In the genomic region with DNA sequence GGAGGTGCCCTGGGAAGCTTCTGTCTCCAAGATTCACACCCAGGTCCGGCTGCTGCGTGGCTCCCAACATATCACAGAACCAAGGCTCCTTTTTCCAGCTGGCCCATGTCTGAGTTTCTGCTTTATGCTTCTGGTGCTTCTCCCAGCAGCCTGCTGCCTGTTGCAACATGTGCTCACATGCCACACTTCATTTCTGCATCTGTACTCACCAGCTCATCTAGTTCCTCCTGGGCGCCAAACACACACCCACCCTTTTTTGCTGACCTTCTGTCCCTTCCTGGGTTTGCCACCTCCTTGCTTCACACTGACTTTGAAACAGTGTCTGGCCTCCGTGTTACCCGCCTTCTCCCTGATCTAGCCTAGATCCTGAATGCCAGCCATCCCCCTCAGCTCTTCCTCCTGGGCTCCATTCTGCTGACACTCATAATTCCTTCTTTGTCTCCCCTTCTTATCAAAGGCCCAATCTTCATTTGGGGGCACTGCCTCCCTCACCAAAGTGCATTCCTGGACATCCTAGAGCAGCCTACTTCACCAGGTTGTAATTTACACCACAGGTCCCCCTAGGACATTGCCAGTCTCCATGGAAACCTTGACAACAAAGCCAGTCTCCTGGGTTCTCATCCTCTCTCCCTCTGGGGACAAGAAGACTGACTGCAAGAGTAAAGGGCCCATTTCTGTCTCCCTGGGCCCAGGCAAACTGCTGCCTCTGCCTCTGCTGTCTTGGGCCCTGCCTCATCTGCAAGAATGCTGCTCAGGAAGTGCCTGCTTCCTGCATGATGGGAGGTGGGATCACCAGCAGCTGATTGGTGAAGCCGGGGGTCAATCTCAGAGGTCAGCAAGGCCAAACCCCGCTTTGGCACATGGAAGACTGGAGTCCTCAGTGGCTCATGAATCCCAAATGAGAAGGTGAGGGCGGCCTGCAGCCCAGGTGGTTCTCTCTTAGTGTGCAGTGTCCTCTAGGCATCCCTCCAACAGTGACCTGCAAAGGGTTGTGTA, we compare ENCODE assay signal across 15 cellular contexts. TPM values are rescaled to one million over a fixed set of nuclear protein-coding genes. Genes with fewer than 3 reads are reported as not detected.
DNase-seq lines count a peak whose midpoint lies in the region; ATAC-seq, FAIRE-seq and TF ChIP-seq lines count a peak whose summit lies in the region.
"Had no signal": no experiment of that assay in that cellular context is flagged by ENCODE, and none has a peak within 500 bp of the region (broad histone marks: within the 10 kb centered on the region; RNA-seq: fewer than 3 reads in every experiment).

No MANE protein-coding gene starts in this region.

- peaks cover 0 to 20% of the 10 kb centered on the region in 2 donors for H3K4me1 ChIP-seq in esophagus (ENCODE audit: control insufficient read depth in 2 of 2, insufficient read depth in 2 of 2, low read length in 1 of 2)
- H3K4me1 ChIP-seq: BE2C had no signal

- H3K27me3 ChIP-seq in esophagus (ENCODE audit: control insufficient read depth in 1 of 2, insufficient read depth in 2 of 2, low read length in 2 of 2) = no peaks in the 10 kb centered on the region
- H3K27me3 ChIP-seq: BE2C had no signal

- no peak for ATAC-seq in HG03571 (IDR thresholded peaks at IDR 0.05; ENCODE audit: unreplicated experiment)
- no peak for ATAC-seq in HG03196 (IDR thresholded peaks at IDR 0.05; ENCODE audit: unreplicated experiment)
- ATAC-seq in GM19351 (IDR thresholded peaks at IDR 0.05; ENCODE audit: unreplicated experiment) = no peak

- H3K27me3 Mint-ChIP-seq in neural crest cell (ENCODE audit: low read depth) = no peaks in the 10 kb centered on the region

- DNase-seq in CD1c-positive myeloid dendritic cell (ENCODE audit: extremely low spot score) (peak; percentile 83), NCI-H2171 treated with DMSO at 0.1 percent for 48 hours (lab: John Stamatoyannopoulos, UW) (peak; percentile 74), neural crest cell (ENCODE audit: low read depth, low spot score) (no peak), H54 (ENCODE audit: insufficient read length, low spot score) (no peak)
- DNase-seq: activated gamma-delta T cell; BE2C; NCI-H1436; stimulated activated CD4-positive, alpha-beta T cell treated with anti-CD3 and anti-CD28 coated beads, Interleukin-12 subunit alpha, Interleukin-12 subunit beta, amount 100 ng/mL, for 4 hours had no signal

- H3K4me1 Mint-ChIP-seq in neural crest cell = peaks cover 5% of the 10 kb centered on the region

- FAIRE-seq in H54 (lab: Jason Lieb, UNC) = no peak
- FAIRE-seq: G401.6 had no signal

- 62% methylated on average over 8 of the region's 8 CpGs for WGBS in esophagus, 2 donors

- TF ChIP-seq CTCF in neural crest cell (conservative IDR thresholded peaks at IDR 0.05) = no peak

- H3K9me3 Mint-ChIP-seq in neural crest cell = peaks cover 3% of the 10 kb centered on the region

- no peaks in the 10 kb centered on the region for H3K36me3 ChIP-seq in esophagus (ENCODE audit: control insufficient read depth in 2 of 2, insufficient read depth in 2 of 2, low read length in 1 of 2)
- H3K36me3 ChIP-seq: BE2C had no signal

- no peak overlapping the region for H3K4me3 ChIP-seq in esophagus (ENCODE audit: low read depth in 1 of 2, low read length in 2 of 2)

- no peak overlapping the region for H3K4me3 Mint-ChIP-seq in neural crest cell
- H3K4me3 Mint-ChIP-seq: nephron had no signal

- H3K27ac Mint-ChIP-seq in neural crest cell (ENCODE audit: unreplicated experiment) = peak overlapping the region; percentile 8
- H3K27ac Mint-ChIP-seq: nephron had no signal

- H3K9me3 ChIP-seq in esophagus (ENCODE audit: control insufficient read depth in 2 of 2, insufficient read depth in 1 of 2, low read depth in 1 of 2, low read length in 1 of 2) = no peaks in the 10 kb centered on the region
- H3K9me3 ChIP-seq: BE2C had no signal

- peaks cover 3% of the 10 kb centered on the region for H3K36me3 Mint-ChIP-seq in neural crest cell (ENCODE audit: low read depth)

- H3K27ac ChIP-seq in esophagus (ENCODE audit: low read depth in 2 of 2, low read length in 1 of 2) = peak overlapping the region; percentile 82 to 96

- TF ChIP-seq POLR2A in H54 (IDR thresholded peaks at IDR 0.05; ENCODE audit: low read depth, low read length) = no peak

RNA-seq across cellular contexts. Expression of a gene that starts 13.9 kb away (rescaled TPM):
- 10 to 100 TPM; 56.0 to 82.4 TPM for polyA plus RNA-seq in esophagus
- 1.8 and 2.7 TPM in 2 replicates for total RNA-seq in neural crest cell

RNA-seq across cellular contexts. Expression of a gene that starts 36.8 kb away (rescaled TPM):
- polyA plus RNA-seq in esophagus = 1 to 10 TPM; 2.0 to 2.2 TPM
- total RNA-seq in neural crest cell = 2.9 and 4.1 TPM in 2 replicates
- total RNA-seq: T-helper 1 cell treated with Interleukin-12 subunit alpha and Interleukin-12 subunit beta and Interleukin-4 antibody, amounts not matched to agents 30 ng/mL and 1 ng/mL, for 36 hours had no signal

RNA-seq across cellular contexts. Expression of a gene that starts 53.0 kb away (rescaled TPM):
- under 1 TPM; 0.20 to 0.35 TPM for polyA plus RNA-seq in esophagus
- total RNA-seq in neural crest cell = 18.9 and 20.2 TPM in 2 replicates

Comparison
In these comparisons a context has a peak if more than half of its experiments do, and no peak if none do; other contexts are left out.
1. DNase-seq: peak in CD1c-positive myeloid dendritic cell (single experiment) and NCI-H2171 treated with DMSO at 0.1 percent for 48 hours (single experiment); none in neural crest cell (single experiment) and H54 (single experiment).